Comparison of ENCODE assay signal across 22 cellular contexts in the genomic region with DNA sequence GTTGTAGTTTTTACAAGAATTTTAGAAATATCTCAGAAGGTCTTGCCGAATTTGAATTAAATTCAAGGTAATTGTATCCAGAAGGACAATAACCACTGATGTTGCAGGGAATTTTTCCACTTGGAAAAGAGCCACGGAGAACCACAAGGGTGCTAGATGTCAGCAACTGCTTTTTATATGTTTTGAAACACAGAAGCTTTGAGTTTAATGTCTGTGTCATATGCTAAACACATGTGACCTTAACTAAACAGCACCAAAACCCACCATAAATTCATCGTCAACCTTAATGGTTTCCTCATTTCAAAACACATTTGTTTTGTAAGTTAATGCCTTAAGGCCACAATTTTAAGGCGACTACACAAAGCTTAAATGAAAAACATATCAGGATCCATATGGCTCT.
DNase-seq lines count a peak whose midpoint lies in the region.
"Had no signal": no experiment of that assay in that cellular context is flagged by ENCODE, and none has a peak within 500 bp of the region (broad histone marks: within the 10 kb centered on the region; RNA-seq: fewer than 3 reads in every experiment).

No MANE protein-coding gene starts in this region.

- CTCF ChIA-PET in activated naive CD4-positive, alpha-beta T cell treated with anti-CD3 and anti-CD28 coated beads for 36 hours (lab: Charles Lee), result interaction anchor here (1.4 kb wide), 1 partner anchor 329 kb away, joined by 3 read pairs; no protein-coding TSS in a partner anchor

- H3K9ac ChIP-seq in skeletal muscle satellite cell (ENCODE audit: low read depth, low read length), result peak overlapping the region; percentile 43

- DNase-seq in ELR (ENCODE audit: low read depth) (peak; percentile 40), NCI-H69 (lab: John Stamatoyannopoulos, UW) (peak; percentile 86), fibroblast of peridontal ligament (ENCODE audit: extremely low read depth) (peak; percentile 98), DMS79 treated with DMSO at 0.1 percent for 48 hours (lab: John Stamatoyannopoulos, UW) (no peak), NCI-H446 (lab: John Stamatoyannopoulos, UW) (no peak), NCI-H226 (no peak)
- no peak for DNase-seq in activated naive CD4-positive, alpha-beta T cell treated with anti-CD3 and anti-CD28 coated beads for 36 hours
- DNase-seq: activated CD4-positive, alpha-beta T cell treated with anti-CD3 and anti-CD28 coated beads for 1 hour; activated CD8-positive, alpha-beta memory T cell treated with anti-CD3 and anti-CD28 coated beads, Interleukin-2, amount 10 ng/mL, durations not matched to agents 7 days and 5 days; cortex of kidney; erythroblast; Karpas-422; midbrain; NCI-H1417; NCI-H446 treated with DMSO at 0.1 percent for 48 hours; right lobe of liver; SHP77 treated with DMSO at 0.1 percent for 48 hours; stimulated activated CD8-positive, alpha-beta memory T cell treated with anti-CD3 and anti-CD28 coated beads, Interleukin-4, amount 100 ng/mL, for 48 hours; testis had no signal

- no peaks in the 10 kb centered on the region for H3K9me3 ChIP-seq in skeletal muscle satellite cell (replicated peaks; ENCODE audit: low read length)
- H3K9me3 ChIP-seq: neutrophil, right lobe of liver, testis had no signal

- no peak overlapping the region for H3K4me2 ChIP-seq in skeletal muscle satellite cell (ENCODE audit: low read length)

- no peaks in the 10 kb centered on the region for H3K4me1 Mint-ChIP-seq in activated naive CD4-positive, alpha-beta T cell treated with anti-CD3 and anti-CD28 coated beads for 36 hours (ENCODE audit: low read depth)

- no peak overlapping the region for H3K4me3 Mint-ChIP-seq in activated naive CD4-positive, alpha-beta T cell treated with anti-CD3 and anti-CD28 coated beads for 36 hours
- H3K4me3 Mint-ChIP-seq: activated CD8-positive, alpha-beta memory T cell treated with anti-CD3 and anti-CD28 coated beads, Interleukin-2, amount 10 ng/mL, durations not matched to agents 7 days and 5 days; CD14-positive monocyte had no signal

- intact Hi-C loops in activated naive CD4-positive, alpha-beta T cell treated with anti-CD3 and anti-CD28 coated beads for 36 hours (cut with micrococcal nuclease), result loop anchor here (10.0 kb wide), 1 partner anchor 336 kb away; no protein-coding TSS in a partner anchor

- no peaks in the 10 kb centered on the region for H3K36me3 Mint-ChIP-seq in activated naive CD4-positive, alpha-beta T cell treated with anti-CD3 and anti-CD28 coated beads for 36 hours (ENCODE audit: low read depth)
- H3K36me3 Mint-ChIP-seq: activated CD8-positive, alpha-beta memory T cell treated with anti-CD3 and anti-CD28 coated beads, Interleukin-2, amount 10 ng/mL, durations not matched to agents 7 days and 5 days; CD14-positive monocyte had no signal

- H3K27me3 ChIP-seq in skeletal muscle satellite cell (ENCODE audit: control insufficient read depth, insufficient read depth, low read length), result no peaks in the 10 kb centered on the region
- H3K27me3 ChIP-seq: neutrophil, right lobe of liver, testis had no signal

- H3K9me3 Mint-ChIP-seq in activated naive CD4-positive, alpha-beta T cell treated with anti-CD3 and anti-CD28 coated beads for 36 hours, result no peaks in the 10 kb centered on the region

- H3K36me3 ChIP-seq in skeletal muscle satellite cell (ENCODE audit: insufficient read depth, low read length), result no peaks in the 10 kb centered on the region
- H3K36me3 ChIP-seq: neutrophil, right lobe of liver had no signal

- no peak overlapping the region for H3K4me3 ChIP-seq in skeletal muscle satellite cell (ENCODE audit: low read length)
- H3K4me3 ChIP-seq: right lobe of liver, testis had no signal

- H3K27me3 Mint-ChIP-seq in activated naive CD4-positive, alpha-beta T cell treated with anti-CD3 and anti-CD28 coated beads for 36 hours (ENCODE audit: low read depth), result no peaks in the 10 kb centered on the region

- peaks cover 65% of the 10 kb centered on the region for H3K4me1 ChIP-seq in skeletal muscle satellite cell (ENCODE audit: control insufficient read depth, insufficient read depth, low read length)
- H3K4me1 ChIP-seq: right lobe of liver, testis had no signal

- H3K27ac Mint-ChIP-seq in activated naive CD4-positive, alpha-beta T cell treated with anti-CD3 and anti-CD28 coated beads for 36 hours, result no peak overlapping the region
- H3K27ac Mint-ChIP-seq: activated CD8-positive, alpha-beta memory T cell treated with anti-CD3 and anti-CD28 coated beads, Interleukin-2, amount 10 ng/mL, durations not matched to agents 7 days and 5 days had no signal

Comparison
In these comparisons a context has a peak if more than half of its experiments do, and no peak if none do; other contexts are left out.
1. DNase-seq: peak in ELR (single experiment), NCI-H69 (single experiment) and fibroblast of peridontal ligament (single experiment); none in DMS79 treated with DMSO at 0.1 percent for 48 hours (single experiment), activated naive CD4-positive, alpha-beta T cell treated with anti-CD3 and anti-CD28 coated beads for 36 hours (single experiment), NCI-H446 (0 of 2) and NCI-H226 (single experiment).